ENCODE assay signal across 1 cellular context in the genomic region with DNA sequence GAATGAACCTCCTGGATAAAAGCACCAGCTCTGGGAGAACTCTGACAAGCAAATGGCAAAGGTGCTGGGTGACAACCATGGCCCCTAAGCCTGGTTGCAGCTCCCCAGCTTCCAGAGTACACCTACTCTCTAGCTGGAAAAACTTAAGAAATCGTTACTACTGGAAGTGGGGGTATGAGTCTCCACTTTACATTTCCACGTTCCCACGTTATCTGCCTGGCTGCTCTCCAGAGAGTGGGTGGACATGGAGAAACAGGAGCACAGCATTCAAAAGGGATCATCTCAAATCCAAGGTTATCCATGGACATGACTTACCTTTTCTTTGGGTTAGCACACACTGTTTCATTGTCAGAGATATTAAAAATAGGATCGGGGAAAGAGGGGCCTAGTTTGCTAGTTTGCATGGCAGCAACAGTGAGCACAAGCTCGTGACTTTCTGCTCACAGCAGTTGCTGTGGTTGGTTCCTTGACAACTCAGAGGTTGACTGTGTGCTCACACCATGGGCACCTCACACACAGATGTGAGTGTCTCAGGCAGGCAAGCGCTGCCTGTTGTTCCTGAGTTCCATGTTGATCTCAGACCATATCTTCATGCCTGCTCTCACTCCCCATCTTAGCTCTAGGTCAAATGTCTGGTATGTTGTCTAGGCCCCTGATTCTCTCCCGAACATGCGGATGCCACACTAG.
TF ChIP-seq lines count a peak whose summit lies in the region.

No MANE protein-coding gene starts in this region.

TF ChIP-seq in K562, 482 proteins besides CTCF, POLR2A, EP300 and RAD21:
- TF ChIP-seq, protein P1, sequence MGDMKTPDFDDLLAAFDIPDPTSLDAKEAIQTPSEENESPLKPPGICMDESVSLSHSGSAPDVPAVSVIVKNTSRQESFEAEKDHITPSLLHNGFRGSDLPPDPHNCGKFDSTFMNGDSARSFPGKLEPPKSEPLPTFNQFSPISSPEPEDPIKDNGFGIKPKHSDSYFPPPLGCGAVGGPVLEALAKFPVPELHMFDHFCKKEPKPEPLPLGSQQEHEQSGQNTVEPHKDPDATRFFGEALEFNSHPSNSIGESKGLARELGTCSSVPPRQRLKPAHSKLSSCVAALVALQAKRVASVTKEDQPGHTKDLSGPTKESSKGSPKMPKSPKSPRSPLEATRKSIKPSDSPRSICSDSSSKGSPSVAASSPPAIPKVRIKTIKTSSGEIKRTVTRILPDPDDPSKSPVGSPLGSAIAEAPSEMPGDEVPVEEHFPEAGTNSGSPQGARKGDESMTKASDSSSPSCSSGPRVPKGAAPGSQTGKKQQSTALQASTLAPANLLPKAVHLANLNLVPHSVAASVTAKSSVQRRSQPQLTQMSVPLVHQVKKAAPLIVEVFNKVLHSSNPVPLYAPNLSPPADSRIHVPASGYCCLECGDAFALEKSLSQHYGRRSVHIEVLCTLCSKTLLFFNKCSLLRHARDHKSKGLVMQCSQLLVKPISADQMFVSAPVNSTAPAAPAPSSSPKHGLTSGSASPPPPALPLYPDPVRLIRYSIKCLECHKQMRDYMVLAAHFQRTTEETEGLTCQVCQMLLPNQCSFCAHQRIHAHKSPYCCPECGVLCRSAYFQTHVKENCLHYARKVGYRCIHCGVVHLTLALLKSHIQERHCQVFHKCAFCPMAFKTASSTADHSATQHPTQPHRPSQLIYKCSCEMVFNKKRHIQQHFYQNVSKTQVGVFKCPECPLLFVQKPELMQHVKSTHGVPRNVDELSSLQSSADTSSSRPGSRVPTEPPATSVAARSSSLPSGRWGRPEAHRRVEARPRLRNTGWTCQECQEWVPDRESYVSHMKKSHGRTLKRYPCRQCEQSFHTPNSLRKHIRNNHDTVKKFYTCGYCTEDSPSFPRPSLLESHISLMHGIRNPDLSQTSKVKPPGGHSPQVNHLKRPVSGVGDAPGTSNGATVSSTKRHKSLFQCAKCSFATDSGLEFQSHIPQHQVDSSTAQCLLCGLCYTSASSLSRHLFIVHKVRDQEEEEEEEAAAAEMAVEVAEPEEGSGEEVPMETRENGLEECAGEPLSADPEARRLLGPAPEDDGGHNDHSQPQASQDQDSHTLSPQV (IDR thresholded peaks at IDR 0.05), result no peak
- TF ChIP-seq EGR1 (conservative IDR thresholded peaks at IDR 0.05), result peak; percentile 39; the same call in 1 of the 2 replicates
